ENCODE assay signal across 8 cellular contexts in the genomic region with DNA sequence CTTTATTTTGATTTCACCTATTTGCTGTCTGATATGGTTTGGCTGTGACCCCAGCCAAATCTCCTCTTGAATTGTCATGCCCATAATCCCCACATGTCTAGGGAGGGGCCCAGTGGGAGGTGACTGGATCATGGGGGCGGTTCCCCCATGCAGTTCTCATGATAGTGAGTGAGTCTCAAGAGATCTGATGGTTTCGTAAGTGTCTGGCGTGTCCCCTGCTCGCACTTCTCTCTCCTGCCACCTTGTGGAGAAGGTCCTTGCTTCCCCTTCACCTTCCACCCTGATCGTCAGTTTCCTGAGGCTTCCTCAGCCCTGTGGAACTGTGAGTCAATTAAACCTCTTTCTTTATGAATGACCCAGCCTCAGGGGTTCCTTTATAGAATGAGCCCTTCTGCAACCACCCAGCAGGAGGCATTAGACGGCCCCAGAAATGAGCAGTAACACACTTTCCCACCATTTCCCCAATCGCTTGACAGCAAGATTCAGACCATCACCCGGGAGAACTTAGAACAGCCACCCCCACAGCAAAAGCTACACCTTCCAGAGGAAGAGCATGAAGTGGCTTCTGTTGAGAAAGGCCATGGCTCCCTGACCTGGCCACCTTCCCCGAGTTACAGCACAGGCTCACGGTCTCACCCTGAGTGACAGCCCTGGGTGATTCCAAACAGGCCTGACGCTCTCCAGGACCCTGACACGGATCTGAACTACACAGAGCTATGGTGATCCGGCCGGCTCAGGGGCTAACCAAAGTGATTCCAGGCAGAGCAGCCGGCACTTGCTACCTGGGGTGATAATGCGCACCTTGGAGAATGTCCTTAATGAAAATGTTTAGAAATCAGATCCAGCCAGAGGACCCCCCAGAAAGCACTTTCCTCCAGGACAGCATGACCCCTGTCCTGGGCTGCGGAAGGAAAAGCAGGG.
DNase-seq lines count a peak whose midpoint lies in the region; ATAC-seq, FAIRE-seq and TF ChIP-seq lines count a peak whose summit lies in the region.

No MANE protein-coding gene starts in this region.

- H3K4me1 ChIP-seq in body of pancreas, result no peaks in the 10 kb centered on the region

- no peak for TF ChIP-seq POLR2A in body of pancreas (IDR thresholded peaks at IDR 0.05)

- no peaks in the 10 kb centered on the region for H3K9me3 ChIP-seq in CD4-positive, alpha-beta T cell (ENCODE audit: control insufficient read depth, low read length)
- H3K9me3 ChIP-seq in body of pancreas, result no peaks in the 10 kb centered on the region

- peak; percentile 30 for TF ChIP-seq CTCF in CD4-positive, alpha-beta T cell (IDR thresholded peaks at IDR 0.05)
- TF ChIP-seq CTCF in body of pancreas (IDR thresholded peaks at IDR 0.05), result peak; percentile 29 to 56 (median 49)

- H3K27ac Mint-ChIP-seq in CD4-positive, alpha-beta T cell, result no peak overlapping the region

- H3K4me1 Mint-ChIP-seq in CD4-positive, alpha-beta T cell (ENCODE audit: low read depth), result no peaks in the 10 kb centered on the region

- peak in 2 of 10 experiments; percentile 6 to 17 for DNase-seq in CD4-positive, alpha-beta T cell
- DNase-seq in KG1 (lab: John Stamatoyannopoulos, UW) (peak; percentile 13), RCC 7860 (ENCODE audit: low spot score) (peak; percentile 78), body of pancreas (peak; percentile 33 to 61 (median 56)), kidney glomerular epithelial cell (lab: John Stamatoyannopoulos, UW) (peak; percentile 15)
- DNase-seq in stimulated activated CD4-positive, alpha-beta T cell treated with anti-CD3 and anti-CD28 coated beads, Interleukin-4, amount 100 ng/mL, for 48 hours (ENCODE audit: low read depth in 2 of 2), result peak; percentile 9 to 18

- peak; percentile 56 for ATAC-seq in CD4-positive, alpha-beta T cell (ENCODE audit: poor library complexity)
- peak; percentile 56 for ATAC-seq in body of pancreas
- ATAC-seq in GM18861 (IDR thresholded peaks at IDR 0.05; ENCODE audit: unreplicated experiment), result no peak
- no peak for ATAC-seq in HG03196 (IDR thresholded peaks at IDR 0.05; ENCODE audit: unreplicated experiment)

- FAIRE-seq in RCC 7860 (lab: Jason Lieb, UNC), result peak; percentile 78

- H3K36me3 Mint-ChIP-seq in CD4-positive, alpha-beta T cell (ENCODE audit: low read depth), result no peaks in the 10 kb centered on the region

- no peak overlapping the region for H3K27ac ChIP-seq in CD4-positive, alpha-beta T cell (ENCODE audit: low read depth, low read length)
- no peak overlapping the region for H3K27ac ChIP-seq in body of pancreas

- H3K27me3 Mint-ChIP-seq in CD4-positive, alpha-beta T cell, result peaks cover 5% of the 10 kb centered on the region

- no peak overlapping the region for H3K4me3 Mint-ChIP-seq in CD4-positive, alpha-beta T cell

- H3K9me3 Mint-ChIP-seq in CD4-positive, alpha-beta T cell, result no peaks in the 10 kb centered on the region

- 36 to 42% methylated on average over 11 to 17 of the region's 17 CpGs for WGBS in body of pancreas, 2 donors

- H3K4me3 ChIP-seq in body of pancreas, result no peak overlapping the region

- intact Hi-C loops in CD4-positive, alpha-beta T cell (cut with DNase I, micrococcal nuclease), result loop anchor here (1.0 to 5.0 kb wide), 4 partner anchors 909 to 1172 kb away; no protein-coding TSS in a partner anchor
- intact Hi-C loops in body of pancreas (cut with DNase I), result no loop called here

- H3K27me3 ChIP-seq in CD4-positive, alpha-beta T cell (ENCODE audit: control insufficient read depth, insufficient read depth, low read length), result no peaks in the 10 kb centered on the region
- H3K27me3 ChIP-seq in body of pancreas, result no peaks in the 10 kb centered on the region

- CTCF ChIA-PET in CD4-positive, alpha-beta T cell (lab: Charles Lee), result no interaction called here

- POLR2A ChIA-PET in CD4-positive, alpha-beta T cell (lab: Charles Lee), result no interaction called here

- H3K36me3 ChIP-seq in body of pancreas (replicated peaks in 1 of 2; ENCODE audit: insufficient read depth in 1 of 2, low read depth in 2 of 2), result no peaks in the 10 kb centered on the region

Comparison
In these comparisons a context has a peak if more than half of its experiments do, and no peak if none do; other contexts are left out.
1. ATAC-seq: peak in CD4-positive, alpha-beta T cell (single experiment) and body of pancreas (single experiment); none in GM18861 (single experiment) and HG03196 (single experiment).